Comparison of ENCODE assay signal across 5 cellular contexts in genomic region chr2:110315054-110315820, GRCh38.
DNase-seq lines count a peak whose midpoint lies in the region; ATAC-seq, FAIRE-seq and TF ChIP-seq lines count a peak whose summit lies in the region.
"Not testable (repeated sequence)": the region's sequence is repeated elsewhere in the genome, so short reads cannot be mapped to it uniquely, and the experiment has no call there.

No MANE protein-coding gene starts in this region.

- not testable (repeated sequence) for H3K4me3 Mint-ChIP-seq in WTC11

- H2BK12ac ChIP-seq in H1 (ENCODE audit: low read depth, low read length) = not testable (repeated sequence)

- not testable (repeated sequence) for H2BK15ac ChIP-seq in H1 (ENCODE audit: low read length)

- H3K9me3 Mint-ChIP-seq in WTC11 = not testable (repeated sequence)

- not testable (repeated sequence) for H3K9me1 ChIP-seq in keratinocyte (ENCODE audit: control insufficient read depth, extremely low read depth, insufficient read depth, low read length)

- not testable (repeated sequence) for H3K4me1 Mint-ChIP-seq in WTC11

- not testable (repeated sequence) for DNase-seq in WTC11 (ENCODE audit: low spot score); H1 (ENCODE audit: low read depth in 1 of 2, low spot score in 2 of 2); keratinocyte (ENCODE audit: low read depth, low spot score); HepG2 (ENCODE audit: low spot score); thoracic aorta (ENCODE audit: low spot score)

- not testable (repeated sequence) for H3K79me1 ChIP-seq in H1 (ENCODE audit: low read depth, low read length)

- no CpG with 5 or more reads among the region's 9 CpGs for WGBS in H1 (ENCODE audit: extremely low coverage in 1 of 2, insufficient coverage in 1 of 2, insufficient read length in 1 of 2, insufficient replicate concordance in 2 of 2, low coverage in 1 of 2, low lambda C conversion rate in 2 of 2, missing lambda C conversion rate in 1 of 2), 2 experiments
- no CpG with 5 or more reads among the region's 9 CpGs for WGBS in HepG2 (ENCODE audit: low lambda C conversion rate)

- peak; percentile 55 for ATAC-seq in WTC11
- ATAC-seq in HepG2 = peak; percentile 67
- ATAC-seq in thoracic aorta (ENCODE audit: insufficient number of reproducible peaks, low FRiP score, low read depth) = peak; percentile 24

- H3K56ac ChIP-seq in H1 (replicated peaks; ENCODE audit: insufficient read length, low read depth, low read length) = not testable (repeated sequence)

- H3K4me2 ChIP-seq in H1 (ENCODE audit: insufficient read depth in 1 of 2, low read depth in 2 of 2, low read length in 2 of 2); keratinocyte (ENCODE audit: control insufficient read depth, extremely low read depth, insufficient read depth, low read depth, low read length); HepG2 (ENCODE audit: low read depth, low read length): not testable (repeated sequence)

- CTCF ChIA-PET in WTC11 (lab: Charles Lee); H1 (lab: Charles Lee; ENCODE audit: partially characterized antibody); HepG2 (lab: Yijun Ruan, JAX; ENCODE audit: low intra/inter-chr PET ratio, low total read pairs): not testable (repeated sequence)

- H3K4me3 ChIP-seq in H1 (ENCODE audit: extremely low read depth in 1 of 4, insufficient read depth in 2 of 4, low read depth in 3 of 4, low read length in 4 of 4); keratinocyte (ENCODE audit: control insufficient read depth in 2 of 3, extremely low read depth in 1 of 3, insufficient read depth in 2 of 3, low read depth in 1 of 3, low read length in 3 of 3); HepG2 (replicated peaks in 1 of 3; ENCODE audit: insufficient read depth in 1 of 3, low read depth in 2 of 3, low read length in 3 of 3); thoracic aorta: not testable (repeated sequence)

- not testable (repeated sequence) for H3K18ac ChIP-seq in H1 (ENCODE audit: extremely low read depth, low read length)

- H3K4me1 ChIP-seq in H1 (replicated peaks in 1 of 4; ENCODE audit: control insufficient read depth in 3 of 4, insufficient read depth in 4 of 4, low read length in 3 of 4); keratinocyte (ENCODE audit: control insufficient read depth, extremely low read depth, insufficient read depth, low read length); HepG2 (ENCODE audit: insufficient read depth, low read length); thoracic aorta (ENCODE audit: control insufficient read depth in 1 of 2, low read depth in 2 of 2): not testable (repeated sequence)

- H3K23me2 ChIP-seq in H1 (ENCODE audit: low read depth, low read length) = not testable (repeated sequence)

- H3K27ac ChIP-seq in H1 (ENCODE audit: low read depth, low read length); keratinocyte (ENCODE audit: control insufficient read depth, insufficient read depth, low read length); HepG2 (ENCODE audit: extremely low read length, insufficient read depth, low read length); thoracic aorta: not testable (repeated sequence)

- H4K8ac ChIP-seq in H1 (ENCODE audit: extremely low read depth, insufficient read depth, low read length) = not testable (repeated sequence)

- not testable (repeated sequence) for TF ChIP-seq CTCF in WTC11 (IDR thresholded peaks at IDR 0.05); H1 (IDR thresholded peaks at IDR 0.05; ENCODE audit: control extremely low read depth in 1 of 3, insufficient read depth in 1 of 3, low read depth in 1 of 3, low read length in 3 of 3); keratinocyte (optimal IDR thresholded peaks at IDR 0.05 in 1 of 3, IDR thresholded peaks at IDR 0.05 in 1 of 3, conservative IDR thresholded peaks at IDR 0.05 in 1 of 3; ENCODE audit: extremely low read depth in 1 of 3, insufficient read depth in 2 of 3, low read length in 3 of 3); HepG2 (CRISPR knock-in tag; IDR thresholded peaks at IDR 0.05); thoracic aorta (IDR thresholded peaks at IDR 0.05)

- TF ChIP-seq POLR2A in H1 (IDR thresholded peaks at IDR 0.05; ENCODE audit: control extremely low read depth in 1 of 2, low read depth in 2 of 2, low read length in 2 of 2); HepG2 (IDR thresholded peaks at IDR 0.05; ENCODE audit: insufficient read depth in 1 of 2, low read depth in 2 of 2, low read length in 2 of 2): not testable (repeated sequence)

- not testable (repeated sequence) for H2BK120ac ChIP-seq in H1 (replicated peaks; ENCODE audit: low read depth, low read length)

- not testable (repeated sequence) for H3K36me3 ChIP-seq in H1 (ENCODE audit: control insufficient read depth in 2 of 4, insufficient read depth in 4 of 4, low read length in 3 of 4); keratinocyte (ENCODE audit: control insufficient read depth in 2 of 2, extremely low read depth in 1 of 2, insufficient read depth in 2 of 2, low read length in 2 of 2); HepG2 (replicated peaks in 1 of 2; ENCODE audit: control insufficient read depth in 1 of 2, insufficient read depth in 2 of 2, low read length in 2 of 2); thoracic aorta

- H2BK20ac ChIP-seq in H1 (ENCODE audit: low read length) = not testable (repeated sequence)

- not testable (repeated sequence) for H2AK5ac ChIP-seq in H1 (ENCODE audit: low read depth, low read length)

- BruUV-seq in HepG2 (replicated peaks; lab: Mats Ljungman, UMichigan) = not testable (repeated sequence)

- not testable (repeated sequence) for H3K79me2 ChIP-seq in H1 (ENCODE audit: control insufficient read depth in 1 of 2, insufficient read depth in 2 of 2, low read length in 2 of 2); keratinocyte (ENCODE audit: control insufficient read depth, insufficient read depth, low read length); HepG2 (ENCODE audit: insufficient read depth, low read length)

- not testable (repeated sequence) for H3K36me3 Mint-ChIP-seq in WTC11

- H4K20me1 ChIP-seq in H1 (replicated peaks in 1 of 2; ENCODE audit: control insufficient read depth in 1 of 2, insufficient read depth in 2 of 2, low read length in 2 of 2); keratinocyte (ENCODE audit: control insufficient read depth, extremely low read depth, insufficient read depth, low read length); HepG2 (ENCODE audit: insufficient read depth, low read length): not testable (repeated sequence)

- TF ChIP-seq EP300 in H1 (IDR thresholded peaks at IDR 0.05; ENCODE audit: borderline replicate concordance in 1 of 2, low read depth in 2 of 2, low read length in 2 of 2); HepG2 (IDR thresholded peaks at IDR 0.05; ENCODE audit: low read depth in 2 of 2, low read length in 2 of 2); HepG2 (CRISPR knock-in tag; IDR thresholded peaks at IDR 0.05; ENCODE audit: borderline replicate concordance): not testable (repeated sequence)

- intact Hi-C loops in HepG2 (cut with micrococcal nuclease; ENCODE audit: unreplicated experiment) = not testable (repeated sequence)

- H3K9me3 ChIP-seq in H1 (ENCODE audit: insufficient read depth in 2 of 2, low read depth in 1 of 2, low read length in 1 of 2); keratinocyte (ENCODE audit: control insufficient read depth, low read depth, low read length); HepG2 (ENCODE audit: low read length); thoracic aorta: not testable (repeated sequence)

- not testable (repeated sequence) for H3K27ac Mint-ChIP-seq in WTC11

- POLR2A ChIA-PET in WTC11 (lab: Charles Lee); H1 (lab: Charles Lee; ENCODE audit: partially characterized antibody); HepG2 (lab: Yijun Ruan, JAX): not testable (repeated sequence)

- not testable (repeated sequence) for H4K91ac ChIP-seq in H1 (replicated peaks; ENCODE audit: insufficient read length, low read length)

- not testable (repeated sequence) for H2BK5ac ChIP-seq in H1 (ENCODE audit: low read depth, low read length)

- not testable (repeated sequence) for H3K23ac ChIP-seq in H1 (ENCODE audit: insufficient read length)

- not testable (repeated sequence) for H3K4ac ChIP-seq in H1 (replicated peaks; ENCODE audit: insufficient read length, low read depth, low read length)

- TF ChIP-seq RAD21 in H1 (IDR thresholded peaks at IDR 0.05 in 1 of 2, conservative IDR thresholded peaks at IDR 0.05 in 1 of 2; ENCODE audit: low read depth in 2 of 2, low read length in 2 of 2); HepG2 (CRISPR knock-in tag; IDR thresholded peaks at IDR 0.05): not testable (repeated sequence)

- dilution Hi-C loops in keratinocyte (cut with MboI; ENCODE audit: extremely low pct_ligation_motif_present, low sequenced_read_pairs) = not testable (repeated sequence)

- in situ Hi-C loops in HepG2 (cut with HindIII; ENCODE audit: extremely low pct_ligation_motif_present, low pct_unique_long_range_greater_than_20kb) = not testable (repeated sequence)

- H3K27me3 Mint-ChIP-seq in WTC11 (ENCODE audit: low read depth) = not testable (repeated sequence)

- H3K14ac ChIP-seq in H1 (ENCODE audit: insufficient read length) = not testable (repeated sequence)

- FAIRE-seq in H1 (lab: Jason Lieb, UNC) (peak; percentile 36), keratinocyte (lab: Jason Lieb, UNC) (peak; percentile 39), HepG2 (lab: Jason Lieb, UNC) (peak; percentile 76)

- H3K9ac ChIP-seq in H1 (replicated peaks in 1 of 4; ENCODE audit: extremely low read depth in 1 of 4, low read depth in 3 of 4, low read length in 3 of 4); keratinocyte (ENCODE audit: control insufficient read depth, extremely low read depth, insufficient read depth, low read length); HepG2 (ENCODE audit: insufficient read depth, low read depth, low read length): not testable (repeated sequence)

- not testable (repeated sequence) for H3K27me3 ChIP-seq in H1 (replicated peaks in 1 of 4; ENCODE audit: control insufficient read depth in 3 of 4, extremely low read depth in 1 of 4, insufficient read depth in 3 of 4, low read length in 3 of 4); keratinocyte (ENCODE audit: control insufficient read depth, extremely low read depth, insufficient read depth, low read length); HepG2 (ENCODE audit: control insufficient read depth in 1 of 2, insufficient read depth in 2 of 2, low read length in 2 of 2); thoracic aorta (replicated peaks; ENCODE audit: insufficient read depth)

- H2AFZ ChIP-seq in H1 (ENCODE audit: low read length); keratinocyte (ENCODE audit: control insufficient read depth, low read length); HepG2 (ENCODE audit: low read length): not testable (repeated sequence)

- not testable (repeated sequence) for H4K5ac ChIP-seq in H1 (ENCODE audit: insufficient read length, low read depth, low read length)
